In the genomic region with DNA sequence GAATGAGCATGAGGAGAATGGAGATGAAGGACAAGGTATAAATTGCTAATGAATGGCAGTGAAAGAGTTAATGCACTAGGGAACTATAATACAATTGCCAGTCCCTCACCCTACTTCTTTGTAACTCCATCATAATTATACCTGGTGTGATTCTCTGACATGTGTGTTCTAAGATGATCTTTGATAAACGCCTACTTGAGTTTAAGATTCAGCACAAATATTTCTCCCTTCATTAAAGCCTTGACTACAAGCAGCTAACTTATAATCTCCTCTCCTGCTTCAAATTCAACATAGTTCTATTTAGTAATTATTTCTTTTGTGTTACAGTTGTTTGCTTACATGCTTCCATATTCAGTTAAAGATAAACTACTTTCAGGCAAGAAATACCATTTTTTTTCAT, we compare ENCODE assay signal across 18 cellular contexts. TPM values are rescaled to one million over a fixed set of nuclear protein-coding genes. Genes with fewer than 3 reads are reported as not detected.
A peak's percentile ranks its signal among the peaks of the same experiment; 100 is the strongest.
DNase-seq lines count a peak whose midpoint lies in the region; ATAC-seq, FAIRE-seq and TF ChIP-seq lines count a peak whose summit lies in the region.
"Had no signal": no experiment of that assay in that cellular context is flagged by ENCODE, and none has a peak within 500 bp of the region (broad histone marks: within the 10 kb centered on the region; RNA-seq: fewer than 3 reads in every experiment).

No MANE protein-coding gene starts in this region.

- H3K9me2 ChIP-seq in Loucy (replicated peaks; ENCODE audit: low read depth, low read length), result no peaks in the 10 kb centered on the region

- H3F3A ChIP-seq in Loucy (ENCODE audit: low read depth), result no peaks in the 10 kb centered on the region

- H3K4me1 ChIP-seq in Loucy (ENCODE audit: insufficient read depth, low read length, poor library complexity, severe bottlenecking), result peaks cover 55% of the 10 kb centered on the region
- H3K4me1 ChIP-seq: A549, Caco-2 had no signal

- peak overlapping the region; percentile 8 for H3K27ac Mint-ChIP-seq in dendritic cell treated with granulocyte-macrophage colony-stimulating factor and Interleukin-4, amounts not matched to agents 40 ng/mL and 50 ng/mL, for 4 days
- H3K27ac Mint-ChIP-seq in activated CD8-positive, alpha-beta memory T cell treated with anti-CD3 and anti-CD28 coated beads, Interleukin-2, amount 10 ng/mL, durations not matched to agents 7 days and 5 days, result no peak overlapping the region
- H3K27ac Mint-ChIP-seq: CD4-positive, alpha-beta T cell; H9 had no signal

- H2AFZ ChIP-seq in Loucy (ENCODE audit: low read length), result no peak overlapping the region

- ATAC-seq in activated CD8-positive, alpha-beta memory T cell treated with anti-CD3 and anti-CD28 coated beads, Interleukin-2, amount 10 ng/mL, durations not matched to agents 7 days and 5 days, result no peak
- ATAC-seq in GM18505 (IDR thresholded peaks at IDR 0.05; ENCODE audit: unreplicated experiment), result no peak
- ATAC-seq: A549, HepG2 had no signal

- CTCF ChIA-PET in activated CD8-positive, alpha-beta memory T cell treated with anti-CD3 and anti-CD28 coated beads, Interleukin-2, amount 10 ng/mL, durations not matched to agents 7 days and 5 days (lab: Charles Lee), result interaction anchor here (4.2 kb wide), 1 partner anchor 128 kb away, joined by 26 read pairs; no protein-coding TSS in a partner anchor

- H3K36me3 ChIP-seq in Loucy (ENCODE audit: insufficient read depth, low read length), result 0 out of 2 replicates have a peak, but pooled peaks cover 5% of the 10 kb centered on the region

- no peaks in the 10 kb centered on the region for H3K36me3 Mint-ChIP-seq in dendritic cell treated with granulocyte-macrophage colony-stimulating factor and Interleukin-4, amounts not matched to agents 40 ng/mL and 50 ng/mL, for 4 days (ENCODE audit: low read depth)
- no peaks in the 10 kb centered on the region for H3K36me3 Mint-ChIP-seq in activated CD8-positive, alpha-beta memory T cell treated with anti-CD3 and anti-CD28 coated beads, Interleukin-2, amount 10 ng/mL, durations not matched to agents 7 days and 5 days
- H3K36me3 Mint-ChIP-seq: IgD-negative memory B cell had no signal

- H4K20me1 ChIP-seq in Loucy (ENCODE audit: insufficient read depth, low read length, poor library complexity, severe bottlenecking), result peaks cover 34% of the 10 kb centered on the region

- H3K27me3 Mint-ChIP-seq in dendritic cell treated with granulocyte-macrophage colony-stimulating factor and Interleukin-4, amounts not matched to agents 40 ng/mL and 50 ng/mL, for 4 days, result no peaks in the 10 kb centered on the region
- H3K27me3 Mint-ChIP-seq in activated CD8-positive, alpha-beta memory T cell treated with anti-CD3 and anti-CD28 coated beads, Interleukin-2, amount 10 ng/mL, durations not matched to agents 7 days and 5 days, result peaks cover 34% of the 10 kb centered on the region

- H3K4me1 Mint-ChIP-seq in dendritic cell treated with granulocyte-macrophage colony-stimulating factor and Interleukin-4, amounts not matched to agents 40 ng/mL and 50 ng/mL, for 4 days (ENCODE audit: low read depth), result peaks cover 32% of the 10 kb centered on the region
- H3K4me1 Mint-ChIP-seq in activated CD8-positive, alpha-beta memory T cell treated with anti-CD3 and anti-CD28 coated beads, Interleukin-2, amount 10 ng/mL, durations not matched to agents 7 days and 5 days, result peaks cover 15% of the 10 kb centered on the region

- peak overlapping the region; percentile 95 for H3K9ac ChIP-seq in Loucy (ENCODE audit: low read depth, low read length, poor library complexity, severe bottlenecking)

- H3K27me3 ChIP-seq in Loucy (ENCODE audit: insufficient read depth, low read length, poor library complexity, severe bottlenecking), result no peaks in the 10 kb centered on the region

- H3K4me2 ChIP-seq in Loucy (ENCODE audit: low read depth, low read length, poor library complexity, severe bottlenecking), result peak overlapping the region; percentile 88
- H3K4me2 ChIP-seq: A549 had no signal

- no peak for TF ChIP-seq CTCF in Loucy (conservative IDR thresholded peaks at IDR 0.05; ENCODE audit: low read length)

- no peaks in the 10 kb centered on the region for H3K9me3 Mint-ChIP-seq in dendritic cell treated with granulocyte-macrophage colony-stimulating factor and Interleukin-4, amounts not matched to agents 40 ng/mL and 50 ng/mL, for 4 days
- no peaks in the 10 kb centered on the region for H3K9me3 Mint-ChIP-seq in activated CD8-positive, alpha-beta memory T cell treated with anti-CD3 and anti-CD28 coated beads, Interleukin-2, amount 10 ng/mL, durations not matched to agents 7 days and 5 days (ENCODE audit: low read depth)
- H3K9me3 Mint-ChIP-seq: CD4-positive, alpha-beta T cell; IgD-negative memory B cell had no signal

- H3K79me2 ChIP-seq in Loucy (ENCODE audit: insufficient read depth, low read length), result peaks cover 60% of the 10 kb centered on the region

- DNase-seq in DMS53 (lab: John Stamatoyannopoulos, UW) (peak; percentile 40), DMS53 treated with DMSO at 0.1 percent for 48 hours (lab: John Stamatoyannopoulos, UW; ENCODE audit: unreplicated experiment) (no peak), urothelium cell line (ENCODE audit: low spot score) (no peak)
- no peak for DNase-seq in activated CD8-positive, alpha-beta memory T cell treated with anti-CD3 and anti-CD28 coated beads, Interleukin-2, amount 10 ng/mL, durations not matched to agents 7 days and 5 days
- DNase-seq: AML-193; Caco-2; CD4-positive, alpha-beta T cell; DMS79 treated with DMSO at 0.1 percent for 48 hours; GF-D8; H9 had no signal

- peak; percentile 17 for FAIRE-seq in urothelium cell line (lab: Jason Lieb, UNC)
- FAIRE-seq: A549, D721Med, H1, HepG2 had no signal

- peak overlapping the region; percentile 82 for H3K4me3 ChIP-seq in Loucy (ENCODE audit: low read length, poor library complexity, severe bottlenecking)
- H3K4me3 ChIP-seq: A549 had no signal

- no peaks in the 10 kb centered on the region for H3K9me3 ChIP-seq in Loucy (ENCODE audit: insufficient read depth, low read depth, low read length)
- H3K9me3 ChIP-seq: A549, Caco-2 had no signal

- no peak for TF ChIP-seq POLR2A in GM18505 (IDR thresholded peaks at IDR 0.05; ENCODE audit: borderline replicate concordance, extremely low read depth, insufficient read depth, insufficient read length)

- H3K4me3 Mint-ChIP-seq in dendritic cell treated with granulocyte-macrophage colony-stimulating factor and Interleukin-4, amounts not matched to agents 40 ng/mL and 50 ng/mL, for 4 days, result no peak overlapping the region
- no peak overlapping the region for H3K4me3 Mint-ChIP-seq in activated CD8-positive, alpha-beta memory T cell treated with anti-CD3 and anti-CD28 coated beads, Interleukin-2, amount 10 ng/mL, durations not matched to agents 7 days and 5 days
- H3K4me3 Mint-ChIP-seq: H9, IgD-negative memory B cell had no signal

- intact Hi-C loops in dendritic cell treated with granulocyte-macrophage colony-stimulating factor and Interleukin-4, amounts not matched to agents 40 ng/mL and 50 ng/mL, for 4 days (cut with micrococcal nuclease), result loop anchor here (2.0 to 5.0 kb wide), 2 partner anchors 70 to 199 kb away; a partner anchor contains a TSS

RNA-seq across cellular contexts. Expression of a gene that starts 9.7 kb away (rescaled TPM):
- not detected for total RNA-seq in activated CD8-positive, alpha-beta memory T cell treated with anti-CD3 and anti-CD28 coated beads, Interleukin-2, amount 10 ng/mL, durations not matched to agents 7 days and 5 days
- total RNA-seq: Caco-2; CD4-positive, alpha-beta T cell; HepG2 had no signal

RNA-seq across cellular contexts. Expression of a gene that starts 29.4 kb away (rescaled TPM):
- 1 to 10 TPM in 1 of 2 experiments, under 1 TPM in 1; 0.40 to 1.6 TPM for total RNA-seq in activated CD8-positive, alpha-beta memory T cell treated with anti-CD3 and anti-CD28 coated beads, Interleukin-2, amount 10 ng/mL, durations not matched to agents 7 days and 5 days
- total RNA-seq: Caco-2, H1, H9, HepG2 had no signal

RNA-seq across cellular contexts. Expression of a gene that starts 57.1 kb away (rescaled TPM):
- total RNA-seq in activated CD8-positive, alpha-beta memory T cell treated with anti-CD3 and anti-CD28 coated beads, Interleukin-2, amount 10 ng/mL, durations not matched to agents 7 days and 5 days, result not detected
- total RNA-seq: Caco-2; CD4-positive, alpha-beta T cell; H1; H9; HepG2 had no signal
